Comparison of ENCODE assay signal across 15 cellular contexts in genomic region chr10:48282829-48283228, GRCh38. TPM values are rescaled to one million over a fixed set of nuclear protein-coding genes. Genes with fewer than 3 reads are reported as not detected.
DNase-seq lines count a peak whose midpoint lies in the region; ATAC-seq and TF ChIP-seq lines count a peak whose summit lies in the region.
"Had no signal": no experiment of that assay in that cellular context is flagged by ENCODE, and none has a peak within 500 bp of the region (broad histone marks: within the 10 kb centered on the region; RNA-seq: fewer than 3 reads in every experiment).

No MANE protein-coding gene starts in this region.

- ATAC-seq in GM18499 (IDR thresholded peaks at IDR 0.05; ENCODE audit: insufficient read depth, unreplicated experiment) (peak; percentile 43), GM19452 (IDR thresholded peaks at IDR 0.05; ENCODE audit: unreplicated experiment) (peak; percentile 66), HG02840 (IDR thresholded peaks at IDR 0.05; ENCODE audit: low FRiP score, unreplicated experiment) (peak; percentile 61), HG03460 (IDR thresholded peaks at IDR 0.05; ENCODE audit: unreplicated experiment) (peak; percentile 51), heart right ventricle (no peak)
- ATAC-seq: pancreas had no signal

- H3K36me3 ChIP-seq in heart right ventricle, result no peaks in the 10 kb centered on the region
- H3K36me3 ChIP-seq: pancreas had no signal

- no peak overlapping the region for H3K27ac ChIP-seq in heart right ventricle
- H3K27ac ChIP-seq: pancreas had no signal

- H3K4me3 ChIP-seq in heart right ventricle, result no peak overlapping the region
- H3K4me3 ChIP-seq: pancreas had no signal

- intact Hi-C loops in heart right ventricle (cut with DNase I), result no loop called here

- peaks cover 0 to 17% (median 8%) of the 10 kb centered on the region in 7 donors for H3K27me3 ChIP-seq in heart right ventricle
- H3K27me3 ChIP-seq: pancreas had no signal

- H3K9me3 ChIP-seq in heart right ventricle, result peaks cover 0 to 19% (median 4%) of the 10 kb centered on the region in 11 donors
- H3K9me3 ChIP-seq: pancreas had no signal

- DNase-seq in cortex of kidney (lab: John Stamatoyannopoulos, UW) (no peak), heart right ventricle (no peak), A172 (ENCODE audit: low spot score) (no peak)
- DNase-seq in activated naive CD4-positive, alpha-beta T cell treated with anti-CD3 and anti-CD28 coated beads, Interleukin-2, amount 50 U/mL, for 16 hours, result no peak
- DNase-seq: EL, H7, hypothalamus, KBM-7, mammary epithelial cell, pancreas, SHP77 had no signal

- TF ChIP-seq CTCF in heart right ventricle (IDR thresholded peaks at IDR 0.05), result no peak

- peaks cover 0 to 8% (median 0%) of the 10 kb centered on the region in 9 donors for H3K4me1 ChIP-seq in heart right ventricle

RNA-seq across cellular contexts. Expression of gene FRMPD2, which starts 8.3 kb away (rescaled TPM):
- total RNA-seq in heart right ventricle, result under 1 TPM in 7 of 10 donors, not detected in 3; 0.16 to 0.74 (median 0.23) TPM
- polyA plus RNA-seq in heart right ventricle, result not detected
- not detected in 2 replicates for total RNA-seq in A172 (2014; rRNA removed; shearing (Covaris generic))
- total RNA-seq: H7 had no signal

RNA-seq across cellular contexts. Expression of gene MAPK8, which starts 23.6 kb away (rescaled TPM):
- total RNA-seq in heart right ventricle, result 10 to 100 TPM; 22.0 to 41.9 (median 31.2) TPM
- polyA plus RNA-seq in heart right ventricle, result 1 to 10 TPM; 7.4 to 8.0 TPM
- 43.6 and 66.6 TPM in 2 replicates for total RNA-seq in A172 (2014; rRNA removed; shearing (Covaris generic))

Comparison
In these comparisons a context has a peak if more than half of its experiments do, and no peak if none do; other contexts are left out.
1. ATAC-seq: peak in GM18499 (single experiment), GM19452 (single experiment), HG02840 (single experiment) and HG03460 (single experiment); none in heart right ventricle (0 of 8).